In genomic region chr19:14440049-14440448, GRCh38 we compare ENCODE assay signal across 8 cellular contexts. TPM values are rescaled to one million over a fixed set of nuclear protein-coding genes. Genes with fewer than 3 reads are reported as not detected.
DNase-seq lines count a peak whose midpoint lies in the region; ATAC-seq, FAIRE-seq and TF ChIP-seq lines count a peak whose summit lies in the region.

No MANE protein-coding gene starts in this region.

- no peaks in the 10 kb centered on the region for H3K9me3 Mint-ChIP-seq in activated CD8-positive, alpha-beta T cell treated with anti-CD3 and anti-CD28 coated beads, Interleukin-2, amount 10 ng/mL, durations not matched to agents 7 days and 5 days (ENCODE audit: insufficient read depth)

- H3F3A ChIP-seq in GM23248 (ENCODE audit: insufficient read depth) (peaks cover 8% of the 10 kb centered on the region; the same call in 1 of the 2 replicates), smooth muscle cell (ENCODE audit: low read depth) (no peaks in the 10 kb centered on the region)

- H3K36me3 ChIP-seq in small intestine (ENCODE audit: control insufficient read depth in 2 of 2, insufficient read depth in 2 of 2, low read length in 2 of 2) (peaks cover 0 to 3% of the 10 kb centered on the region in 2 donors), GM23248 (ENCODE audit: low read depth) (peaks cover 4% of the 10 kb centered on the region; the same call in 1 of the 2 replicates), smooth muscle cell (ENCODE audit: low read depth) (no peaks in the 10 kb centered on the region)

- peak overlapping the region; percentile 93 for H3K4me3 Mint-ChIP-seq in activated CD8-positive, alpha-beta T cell treated with anti-CD3 and anti-CD28 coated beads, Interleukin-2, amount 10 ng/mL, durations not matched to agents 7 days and 5 days

- H3K4me3 ChIP-seq in fibroblast of villous mesenchyme (ENCODE audit: low read depth, low read length) (no peak overlapping the region), small intestine (ENCODE audit: low read depth in 1 of 2, low read length in 2 of 2) (peak overlapping the region in 1 of 2 donors; percentile 41), GM23248 (no peak overlapping the region), smooth muscle cell (no peak overlapping the region)

- H3K9ac ChIP-seq in GM23248: no peak overlapping the region
- H3K9ac ChIP-seq in smooth muscle cell (ENCODE audit: low read depth): no peak overlapping the region

- H2AFZ ChIP-seq in GM23248: no peak overlapping the region
- no peak overlapping the region for H2AFZ ChIP-seq in smooth muscle cell (ENCODE audit: low read depth)

- POLR2A ChIA-PET in activated CD8-positive, alpha-beta T cell treated with anti-CD3 and anti-CD28 coated beads, Interleukin-2, amount 10 ng/mL, durations not matched to agents 7 days and 5 days (lab: Charles Lee): interaction anchor here (1.0 to 3.1 kb wide), 5 partner anchors 10 to 32 kb away, joined by 3 to 9 read pairs (median 3); no protein-coding TSS in a partner anchor

- no peaks in the 10 kb centered on the region for H3K9me2 ChIP-seq in GM23248 (ENCODE audit: insufficient read depth)

- peak; percentile 84 for ATAC-seq in GM19438 (IDR thresholded peaks at IDR 0.05; ENCODE audit: low read depth, unreplicated experiment)
- ATAC-seq in activated CD8-positive, alpha-beta T cell treated with anti-CD3 and anti-CD28 coated beads, Interleukin-2, amount 10 ng/mL, durations not matched to agents 7 days and 5 days: peak; percentile 99
- no peak for ATAC-seq in SK-N-SH treated with all-trans-retinoic acid at 6 μM for 48 hours

- DNase-seq in HUDEP-2 (lab: John Stamatoyannopoulos, UW; ENCODE audit: unreplicated experiment in 76 of 76): peak in 68 of 76 experiments; percentile 17 to 88 (median 72)
- DNase-seq in activated CD8-positive, alpha-beta T cell treated with anti-CD3 and anti-CD28 coated beads, Interleukin-2, amount 10 ng/mL, durations not matched to agents 7 days and 5 days: peak; percentile 88
- DNase-seq in fibroblast of villous mesenchyme (ENCODE audit: low read depth): peak; percentile 8
- peak; percentile 63 for DNase-seq in small intestine
- DNase-seq in GM23248: no peak
- no peak for DNase-seq in smooth muscle cell (lab: John Stamatoyannopoulos, UW; ENCODE audit: unreplicated experiment)

- H3K4me1 Mint-ChIP-seq in activated CD8-positive, alpha-beta T cell treated with anti-CD3 and anti-CD28 coated beads, Interleukin-2, amount 10 ng/mL, durations not matched to agents 7 days and 5 days (ENCODE audit: low read depth): peaks cover 48% of the 10 kb centered on the region

- no peaks in the 10 kb centered on the region for H4K20me1 ChIP-seq in GM23248 (ENCODE audit: insufficient read depth)
- H4K20me1 ChIP-seq in smooth muscle cell (ENCODE audit: low read depth): peaks cover 31% of the 10 kb centered on the region

- H3K36me3 Mint-ChIP-seq in activated CD8-positive, alpha-beta T cell treated with anti-CD3 and anti-CD28 coated beads, Interleukin-2, amount 10 ng/mL, durations not matched to agents 7 days and 5 days (ENCODE audit: low read depth): peaks cover 44% of the 10 kb centered on the region

- H3K27ac Mint-ChIP-seq in activated CD8-positive, alpha-beta T cell treated with anti-CD3 and anti-CD28 coated beads, Interleukin-2, amount 10 ng/mL, durations not matched to agents 7 days and 5 days: peak overlapping the region; percentile 93

- in situ Hi-C loops in GM23248 (cut with MboI): no loop called here

- H3K27ac ChIP-seq in small intestine (ENCODE audit: low read depth in 1 of 2, low read length in 1 of 2) (peak overlapping the region; percentile 15 to 22), GM23248 (no peak overlapping the region), smooth muscle cell (ENCODE audit: low read depth) (no peak overlapping the region)

- TF ChIP-seq CTCF in fibroblast of villous mesenchyme (IDR thresholded peaks at IDR 0.05; ENCODE audit: insufficient read depth, low read depth, low read length) (no peak), smooth muscle cell (IDR thresholded peaks at IDR 0.05; ENCODE audit: borderline replicate concordance, insufficient read depth, poor library complexity, severe bottlenecking) (no peak)

- peaks cover 58% of the 10 kb centered on the region for H3K79me2 ChIP-seq in GM23248 (ENCODE audit: insufficient read depth)
- peaks cover 16% of the 10 kb centered on the region for H3K79me2 ChIP-seq in smooth muscle cell (ENCODE audit: low read depth)

- no peak for FAIRE-seq in small intestine (lab: Jason Lieb, UNC)

- H3K9me3 ChIP-seq in small intestine (ENCODE audit: control insufficient read depth, low read depth) (no peaks in the 10 kb centered on the region), GM23248 (ENCODE audit: low read depth) (no peaks in the 10 kb centered on the region), smooth muscle cell (replicated peaks; ENCODE audit: low read depth) (no peaks in the 10 kb centered on the region)

- no peaks in the 10 kb centered on the region for H3K27me3 Mint-ChIP-seq in activated CD8-positive, alpha-beta T cell treated with anti-CD3 and anti-CD28 coated beads, Interleukin-2, amount 10 ng/mL, durations not matched to agents 7 days and 5 days (ENCODE audit: low read depth)

- CTCF ChIA-PET in activated CD8-positive, alpha-beta T cell treated with anti-CD3 and anti-CD28 coated beads, Interleukin-2, amount 10 ng/mL, durations not matched to agents 7 days and 5 days (lab: Charles Lee): interaction anchor here (1.0 to 2.7 kb wide), 6 partner anchors 19 to 303 kb away, joined by 3 to 11 read pairs (median 5); partner anchors contain the start of gene ASF1B

- 25 to 56% (median 38%) methylated on average over 9 of the region's 9 CpGs for WGBS in small intestine, 3 donors
- 61 to 76% methylated on average over 6 to 9 of the region's 9 CpGs for WGBS in GM23248 (ENCODE audit: low coverage in 1 of 2, low lambda C conversion rate in 2 of 2, missing lambda C conversion rate in 2 of 2), 2 experiments
- WGBS in smooth muscle cell (ENCODE audit: low lambda C conversion rate): 77% methylated on average over 9 of the region's 9 CpGs

- H3K4me2 ChIP-seq in GM23248 (ENCODE audit: unreplicated experiment): no peak overlapping the region
- H3K4me2 ChIP-seq in smooth muscle cell: no peak overlapping the region

- H3K27me3 ChIP-seq in small intestine (ENCODE audit: control insufficient read depth in 2 of 2, insufficient read depth in 2 of 2, low read length in 2 of 2) (no peaks in the 10 kb centered on the region), GM23248 (replicated peaks; ENCODE audit: insufficient read depth) (no peaks in the 10 kb centered on the region), smooth muscle cell (ENCODE audit: low read depth) (no peaks in the 10 kb centered on the region)

- H3K4me1 ChIP-seq in small intestine (ENCODE audit: control insufficient read depth in 2 of 2, insufficient read depth in 1 of 2, low read depth in 1 of 2, low read length in 1 of 2): no peaks in the 10 kb centered on the region
- peaks cover 4% of the 10 kb centered on the region; the same call in 1 of the 2 replicates for H3K4me1 ChIP-seq in GM23248 (ENCODE audit: insufficient read depth)
- no peaks in the 10 kb centered on the region for H3K4me1 ChIP-seq in smooth muscle cell (ENCODE audit: low read depth)

TF ChIP-seq in SK-N-SH treated with all-trans-retinoic acid at 6 μM for 48 hours, 23 proteins besides CTCF, POLR2A, EP300 and RAD21 (continues in another document):
- no peak for TF ChIP-seq BACH2 (CRISPR knock-in tag; IDR thresholded peaks at IDR 0.05; ENCODE audit: borderline replicate concordance)
- TF ChIP-seq ESRRG (CRISPR knock-in tag; IDR thresholded peaks at IDR 0.05): no peak
- TF ChIP-seq ZC3H10 (CRISPR knock-in tag; IDR thresholded peaks at IDR 0.05): no peak

RNA-seq across cellular contexts. Expression of gene PKN1, which starts 6.9 kb away (rescaled TPM):
- total RNA-seq in activated CD8-positive, alpha-beta T cell treated with anti-CD3 and anti-CD28 coated beads, Interleukin-2, amount 10 ng/mL, durations not matched to agents 7 days and 5 days: 100 to 1,000 TPM; 244 to 263 TPM
- total RNA-seq in fibroblast of villous mesenchyme (127 and 207 TPM in 2 replicates), smooth muscle cell (19.0 and 28.0 TPM in 2 replicates)
- polyA plus RNA-seq in small intestine (10 to 100 TPM in 2 of 3 donors, 1 to 10 TPM in 1; 8.9 to 35.0 (median 27.8) TPM), GM23248 (2016; fragmentation: Nextera tagmentation; extraction: Ambion mirVana) (47.2 and 56.4 TPM in 2 replicates), smooth muscle cell (64.8 and 72.2 TPM in 2 replicates)
- total RNA-seq in GM23248 (2014; rRNA removed; shearing (Covaris generic)): 128 and 139 TPM in 2 replicates

RNA-seq across cellular contexts. Expression of gene DDX39A, which starts 20.9 kb away (rescaled TPM):
- total RNA-seq in activated CD8-positive, alpha-beta T cell treated with anti-CD3 and anti-CD28 coated beads, Interleukin-2, amount 10 ng/mL, durations not matched to agents 7 days and 5 days: 100 to 1,000 TPM; 309 to 313 TPM
- 56.6 and 63.8 TPM in 2 replicates for total RNA-seq in fibroblast of villous mesenchyme
- polyA plus RNA-seq in small intestine: 100 to 1,000 TPM; 110 to 139 (median 139) TPM
- total RNA-seq in GM23248 (2014; rRNA removed; shearing (Covaris generic)): 47.2 and 55.9 TPM in 2 replicates
- polyA plus RNA-seq in GM23248 (2016; fragmentation: Nextera tagmentation; extraction: Ambion mirVana): 57.7 and 58.7 TPM in 2 replicates
- 18.2 and 23.1 TPM in 2 replicates for total RNA-seq in smooth muscle cell
- 38.0 and 54.6 TPM in 2 replicates for polyA plus RNA-seq in smooth muscle cell

RNA-seq across cellular contexts. Expression of gene PTGER1, which starts 35.1 kb away (rescaled TPM):
- total RNA-seq in activated CD8-positive, alpha-beta T cell treated with anti-CD3 and anti-CD28 coated beads, Interleukin-2, amount 10 ng/mL, durations not matched to agents 7 days and 5 days: under 1 TPM; 0.32 to 0.44 TPM
- 2.6 and 3.9 TPM in 2 replicates for total RNA-seq in fibroblast of villous mesenchyme
- under 1 TPM in 1 of 3 donors, not detected in 2; 0.64 TPM for polyA plus RNA-seq in small intestine
- total RNA-seq in GM23248 (2014; rRNA removed; shearing (Covaris generic)): 0.22 and 2.5 TPM in 2 replicates
- polyA plus RNA-seq in GM23248 (2016; fragmentation: Nextera tagmentation; extraction: Ambion mirVana): 0.79 and 0.80 TPM in 2 replicates
- 0.27 TPM in 1 of 2 replicates, not detected in the other for total RNA-seq in smooth muscle cell
- 1.0 TPM in 1 of 2 replicates, not detected in the other for polyA plus RNA-seq in smooth muscle cell

RNA-seq across cellular contexts. Expression of gene GIPC1, which starts 55.9 kb away (rescaled TPM):
- 10 to 100 TPM; 37.9 to 39.3 TPM for total RNA-seq in activated CD8-positive, alpha-beta T cell treated with anti-CD3 and anti-CD28 coated beads, Interleukin-2, amount 10 ng/mL, durations not matched to agents 7 days and 5 days
- total RNA-seq in fibroblast of villous mesenchyme (155 and 169 TPM in 2 replicates), smooth muscle cell (73.0 and 81.8 TPM in 2 replicates)
- polyA plus RNA-seq in small intestine (10 to 100 TPM; 64.0 to 91.2 (median 66.5) TPM), GM23248 (2016; fragmentation: Nextera tagmentation; extraction: Ambion mirVana) (106 and 112 TPM in 2 replicates), smooth muscle cell (142 and 178 TPM in 2 replicates)
- total RNA-seq in GM23248 (2014; rRNA removed; shearing (Covaris generic)): 143 and 173 TPM in 2 replicates

RNA-seq across cellular contexts. Expression of gene ADGRE5, which starts 58.8 kb away (rescaled TPM):
- 100 to 1,000 TPM; 290 to 302 TPM for total RNA-seq in activated CD8-positive, alpha-beta T cell treated with anti-CD3 and anti-CD28 coated beads, Interleukin-2, amount 10 ng/mL, durations not matched to agents 7 days and 5 days
- total RNA-seq in fibroblast of villous mesenchyme (40.9 and 48.4 TPM in 2 replicates), smooth muscle cell (2.6 and 3.0 TPM in 2 replicates)
- polyA plus RNA-seq in small intestine (10 to 100 TPM; 13.6 to 51.6 (median 15.7) TPM), GM23248 (2016; fragmentation: Nextera tagmentation; extraction: Ambion mirVana) (56.6 and 58.4 TPM in 2 replicates), smooth muscle cell (5.5 and 5.6 TPM in 2 replicates)
- total RNA-seq in GM23248 (2014; rRNA removed; shearing (Covaris generic)): 28.5 and 56.6 TPM in 2 replicates

Comparison
In these comparisons a context has a peak if more than half of its experiments do, and no peak if none do; other contexts are left out.
1. DNase-seq: peak in HUDEP-2 (68 of 76), activated CD8-positive, alpha-beta T cell treated with anti-CD3 and anti-CD28 coated beads, Interleukin-2, amount 10 ng/mL, durations not matched to agents 7 days and 5 days (single experiment), fibroblast of villous mesenchyme (single experiment) and small intestine (single experiment); none in GM23248 (single experiment) and smooth muscle cell (single experiment).
2. H3K27ac ChIP-seq: peak in small intestine (2 of 2); none in GM23248 (single experiment) and smooth muscle cell (single experiment).